1 cellular context compared by ENCODE assay signal in the genomic region with DNA sequence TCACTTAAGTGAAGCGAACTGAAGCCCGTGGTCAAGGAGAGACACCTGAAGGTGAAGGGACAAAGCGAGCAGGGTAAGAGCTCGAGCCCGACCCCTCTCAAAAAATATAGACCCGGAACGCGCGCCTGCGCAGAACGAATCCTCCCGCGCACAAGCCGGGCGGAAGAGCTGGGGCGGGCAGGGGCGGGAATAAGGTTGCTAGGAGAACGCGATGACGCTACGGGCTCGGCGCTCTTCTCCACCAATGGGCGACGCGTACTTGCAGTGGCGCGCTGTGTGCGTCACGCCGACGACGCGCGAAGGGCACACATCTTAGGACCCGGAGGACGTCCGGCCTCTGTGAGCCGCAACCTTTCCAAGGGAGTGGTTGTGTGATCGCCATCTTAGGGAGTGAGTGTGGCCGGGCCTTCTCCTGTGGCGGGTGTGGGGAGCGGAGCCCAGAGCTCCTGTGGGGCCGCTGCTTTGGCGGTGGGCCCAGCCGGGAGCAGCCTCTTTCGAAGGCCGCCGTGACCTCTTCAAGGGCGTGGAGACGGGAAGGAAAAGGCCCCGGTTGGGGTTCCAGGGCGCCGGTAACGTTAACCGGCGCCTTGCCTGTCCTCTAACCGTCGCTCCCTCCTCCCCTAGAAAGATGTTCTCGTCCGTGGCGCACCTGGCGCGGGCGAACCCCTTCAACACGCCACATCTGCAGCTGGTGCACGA.
TF ChIP-seq lines count a peak whose summit lies in the region.

A gene (plus strand): TSS at position 336 of the 699 bp plus-strand sequence. CDS start 293 bp downstream, at position 629.

TF ChIP-seq in HepG2, 621 proteins besides CTCF, POLR2A, EP300 and RAD21 (continued from another document and continues in another):
- TF ChIP-seq, protein P1, sequence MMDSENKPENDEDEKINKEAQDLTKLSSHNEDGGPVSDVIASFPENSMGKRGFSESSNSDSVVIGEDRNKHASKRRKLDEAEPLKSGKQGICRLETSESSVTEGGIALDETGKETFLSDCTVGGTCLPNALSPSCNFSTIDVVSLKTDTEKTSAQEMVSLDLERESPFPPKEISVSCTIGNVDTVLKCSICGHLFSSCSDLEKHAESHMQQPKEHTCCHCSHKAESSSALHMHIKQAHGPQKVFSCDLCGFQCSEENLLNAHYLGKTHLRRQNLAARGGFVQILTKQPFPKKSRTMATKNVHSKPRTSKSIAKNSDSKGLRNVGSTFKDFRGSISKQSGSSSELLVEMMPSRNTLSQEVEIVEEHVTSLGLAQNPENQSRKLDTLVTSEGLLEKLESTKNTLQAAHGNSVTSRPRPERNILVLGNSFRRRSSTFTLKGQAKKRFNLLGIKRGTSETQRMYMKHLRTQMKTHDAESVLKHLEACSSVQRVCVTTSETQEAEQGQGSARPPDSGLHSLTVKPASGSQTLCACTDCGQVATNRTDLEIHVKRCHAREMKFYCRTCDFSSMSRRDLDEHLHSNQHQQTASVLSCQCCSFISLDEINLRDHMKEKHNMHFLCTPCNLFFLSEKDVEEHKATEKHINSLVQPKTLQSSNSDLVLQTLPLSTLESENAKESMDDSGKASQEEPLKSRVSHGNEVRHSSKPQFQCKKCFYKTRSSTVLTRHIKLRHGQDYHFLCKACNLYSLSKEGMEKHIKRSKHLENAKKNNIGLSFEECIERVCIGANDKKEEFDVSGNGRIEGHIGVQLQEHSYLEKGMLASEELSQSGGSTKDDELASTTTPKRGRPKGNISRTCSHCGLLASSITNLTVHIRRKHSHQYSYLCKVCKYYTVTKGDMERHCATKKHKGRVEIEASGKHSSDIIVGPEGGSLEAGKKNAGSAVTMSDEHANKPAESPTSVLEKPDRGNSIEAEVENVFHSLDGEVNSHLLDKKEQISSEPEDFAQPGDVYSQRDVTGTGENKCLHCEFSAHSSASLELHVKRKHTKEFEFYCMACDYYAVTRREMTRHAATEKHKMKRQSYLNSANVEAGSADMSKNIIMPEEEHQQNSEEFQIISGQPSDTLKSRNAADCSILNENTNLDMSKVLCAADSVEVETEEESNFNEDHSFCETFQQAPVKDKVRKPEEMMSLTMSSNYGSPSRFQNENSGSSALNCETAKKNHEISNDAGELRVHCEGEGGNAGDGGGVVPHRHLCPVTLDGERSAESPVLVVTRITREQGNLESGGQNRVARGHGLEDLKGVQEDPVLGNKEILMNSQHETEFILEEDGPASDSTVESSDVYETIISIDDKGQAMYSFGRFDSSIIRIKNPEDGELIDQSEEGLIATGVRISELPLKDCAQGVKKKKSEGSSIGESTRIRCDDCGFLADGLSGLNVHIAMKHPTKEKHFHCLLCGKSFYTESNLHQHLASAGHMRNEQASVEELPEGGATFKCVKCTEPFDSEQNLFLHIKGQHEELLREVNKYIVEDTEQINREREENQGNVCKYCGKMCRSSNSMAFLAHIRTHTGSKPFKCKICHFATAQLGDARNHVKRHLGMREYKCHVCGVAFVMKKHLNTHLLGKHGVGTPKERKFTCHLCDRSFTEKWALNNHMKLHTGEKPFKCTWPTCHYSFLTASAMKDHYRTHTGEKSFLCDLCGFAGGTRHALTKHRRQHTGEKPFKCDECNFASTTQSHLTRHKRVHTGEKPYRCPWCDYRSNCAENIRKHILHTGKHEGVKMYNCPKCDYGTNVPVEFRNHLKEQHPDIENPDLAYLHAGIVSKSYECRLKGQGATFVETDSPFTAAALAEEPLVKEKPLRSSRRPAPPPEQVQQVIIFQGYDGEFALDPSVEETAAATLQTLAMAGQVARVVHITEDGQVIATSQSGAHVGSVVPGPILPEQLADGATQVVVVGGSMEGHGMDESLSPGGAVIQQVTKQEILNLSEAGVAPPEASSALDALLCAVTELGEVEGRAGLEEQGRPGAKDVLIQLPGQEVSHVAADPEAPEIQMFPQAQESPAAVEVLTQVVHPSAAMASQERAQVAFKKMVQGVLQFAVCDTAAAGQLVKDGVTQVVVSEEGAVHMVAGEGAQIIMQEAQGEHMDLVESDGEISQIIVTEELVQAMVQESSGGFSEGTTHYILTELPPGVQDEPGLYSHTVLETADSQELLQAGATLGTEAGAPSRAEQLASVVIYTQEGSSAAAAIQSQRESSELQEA (CRISPR knock-in tag; IDR thresholded peaks at IDR 0.05; ENCODE audit: not compliant biosample characterization): peak; percentile 37
- 0 out of 2 replicates have a peak, but pooled peaks have one; percentile 19 for TF ChIP-seq SIN3B (IDR thresholded peaks at IDR 0.05; ENCODE audit: low read length)
- TF ChIP-seq SALL2 (CRISPR knock-in tag; IDR thresholded peaks at IDR 0.05): peak; percentile 96
- TF ChIP-seq WIZ (CRISPR knock-in tag; IDR thresholded peaks at IDR 0.05): no peak
- TF ChIP-seq, protein P2, sequence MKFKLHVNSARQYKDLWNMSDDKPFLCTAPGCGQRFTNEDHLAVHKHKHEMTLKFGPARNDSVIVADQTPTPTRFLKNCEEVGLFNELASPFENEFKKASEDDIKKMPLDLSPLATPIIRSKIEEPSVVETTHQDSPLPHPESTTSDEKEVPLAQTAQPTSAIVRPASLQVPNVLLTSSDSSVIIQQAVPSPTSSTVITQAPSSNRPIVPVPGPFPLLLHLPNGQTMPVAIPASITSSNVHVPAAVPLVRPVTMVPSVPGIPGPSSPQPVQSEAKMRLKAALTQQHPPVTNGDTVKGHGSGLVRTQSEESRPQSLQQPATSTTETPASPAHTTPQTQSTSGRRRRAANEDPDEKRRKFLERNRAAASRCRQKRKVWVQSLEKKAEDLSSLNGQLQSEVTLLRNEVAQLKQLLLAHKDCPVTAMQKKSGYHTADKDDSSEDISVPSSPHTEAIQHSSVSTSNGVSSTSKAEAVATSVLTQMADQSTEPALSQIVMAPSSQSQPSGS (CRISPR knock-in tag; IDR thresholded peaks at IDR 0.05): peak; percentile 64
- TF ChIP-seq CBX5 (CRISPR knock-in tag; IDR thresholded peaks at IDR 0.05; ENCODE audit: borderline replicate concordance): peak; percentile 52; the same call in 1 of the 2 replicates
- peak; percentile 95 for TF ChIP-seq SAP130 (CRISPR knock-in tag; IDR thresholded peaks at IDR 0.05; ENCODE audit: low read depth)
- peak; percentile 50 for TF ChIP-seq BCL6 (CRISPR knock-in tag; IDR thresholded peaks at IDR 0.05)
- peak; percentile 64 for TF ChIP-seq TEAD3 (CRISPR knock-in tag; optimal IDR thresholded peaks at IDR 0.05; ENCODE audit: borderline replicate concordance)
- peak; percentile 90 for TF ChIP-seq SPEN (CRISPR knock-in tag; IDR thresholded peaks at IDR 0.05; ENCODE audit: low read depth)
- no peak for TF ChIP-seq KDM1A (CRISPR knock-in tag; IDR thresholded peaks at IDR 0.05)
- TF ChIP-seq TSC22D2 (CRISPR knock-in tag; IDR thresholded peaks at IDR 0.05; ENCODE audit: borderline replicate concordance): peak; percentile 80; the same call in 1 of the 2 replicates
- TF ChIP-seq, protein P3, sequence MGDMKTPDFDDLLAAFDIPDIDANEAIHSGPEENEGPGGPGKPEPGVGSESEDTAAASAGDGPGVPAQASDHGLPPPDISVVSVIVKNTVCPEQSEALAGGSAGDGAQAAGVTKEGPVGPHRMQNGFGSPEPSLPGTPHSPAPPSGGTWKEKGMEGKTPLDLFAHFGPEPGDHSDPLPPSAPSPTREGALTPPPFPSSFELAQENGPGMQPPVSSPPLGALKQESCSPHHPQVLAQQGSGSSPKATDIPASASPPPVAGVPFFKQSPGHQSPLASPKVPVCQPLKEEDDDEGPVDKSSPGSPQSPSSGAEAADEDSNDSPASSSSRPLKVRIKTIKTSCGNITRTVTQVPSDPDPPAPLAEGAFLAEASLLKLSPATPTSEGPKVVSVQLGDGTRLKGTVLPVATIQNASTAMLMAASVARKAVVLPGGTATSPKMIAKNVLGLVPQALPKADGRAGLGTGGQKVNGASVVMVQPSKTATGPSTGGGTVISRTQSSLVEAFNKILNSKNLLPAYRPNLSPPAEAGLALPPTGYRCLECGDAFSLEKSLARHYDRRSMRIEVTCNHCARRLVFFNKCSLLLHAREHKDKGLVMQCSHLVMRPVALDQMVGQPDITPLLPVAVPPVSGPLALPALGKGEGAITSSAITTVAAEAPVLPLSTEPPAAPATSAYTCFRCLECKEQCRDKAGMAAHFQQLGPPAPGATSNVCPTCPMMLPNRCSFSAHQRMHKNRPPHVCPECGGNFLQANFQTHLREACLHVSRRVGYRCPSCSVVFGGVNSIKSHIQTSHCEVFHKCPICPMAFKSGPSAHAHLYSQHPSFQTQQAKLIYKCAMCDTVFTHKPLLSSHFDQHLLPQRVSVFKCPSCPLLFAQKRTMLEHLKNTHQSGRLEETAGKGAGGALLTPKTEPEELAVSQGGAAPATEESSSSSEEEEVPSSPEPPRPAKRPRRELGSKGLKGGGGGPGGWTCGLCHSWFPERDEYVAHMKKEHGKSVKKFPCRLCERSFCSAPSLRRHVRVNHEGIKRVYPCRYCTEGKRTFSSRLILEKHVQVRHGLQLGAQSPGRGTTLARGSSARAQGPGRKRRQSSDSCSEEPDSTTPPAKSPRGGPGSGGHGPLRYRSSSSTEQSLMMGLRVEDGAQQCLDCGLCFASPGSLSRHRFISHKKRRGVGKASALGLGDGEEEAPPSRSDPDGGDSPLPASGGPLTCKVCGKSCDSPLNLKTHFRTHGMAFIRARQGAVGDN (CRISPR knock-in tag; IDR thresholded peaks at IDR 0.05): peak; percentile 78
- 0 out of 2 replicates have a peak, but pooled peaks have one; percentile 55 for TF ChIP-seq ZNF772 (CRISPR knock-in tag; IDR thresholded peaks at IDR 0.05)
- 0 out of 2 replicates have a peak, but pooled peaks have one; percentile 31 for TF ChIP-seq HDAC2 (CRISPR knock-in tag; IDR thresholded peaks at IDR 0.05)
- TF ChIP-seq, protein P4, sequence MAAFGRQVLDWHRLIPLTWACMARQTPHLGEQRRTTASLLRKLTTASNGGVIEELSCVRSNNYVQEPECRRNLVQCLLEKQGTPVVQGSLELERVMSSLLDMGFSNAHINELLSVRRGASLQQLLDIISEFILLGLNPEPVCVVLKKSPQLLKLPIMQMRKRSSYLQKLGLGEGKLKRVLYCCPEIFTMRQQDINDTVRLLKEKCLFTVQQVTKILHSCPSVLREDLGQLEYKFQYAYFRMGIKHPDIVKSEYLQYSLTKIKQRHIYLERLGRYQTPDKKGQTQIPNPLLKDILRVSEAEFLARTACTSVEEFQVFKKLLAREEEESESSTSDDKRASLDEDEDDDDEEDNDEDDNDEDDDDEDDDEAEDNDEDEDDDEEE (CRISPR knock-in tag; IDR thresholded peaks at IDR 0.05): 0 out of 2 replicates have a peak, but pooled peaks have one; percentile 46
- peak; percentile 58; the same call in 1 of the 2 replicates for TF ChIP-seq ZNF557 (CRISPR knock-in tag; IDR thresholded peaks at IDR 0.05)
- TF ChIP-seq KMT2B (CRISPR knock-in tag; IDR thresholded peaks at IDR 0.05): peak; percentile 88
- peak; percentile 87 for TF ChIP-seq IRF2 (CRISPR knock-in tag; IDR thresholded peaks at IDR 0.05)
- TF ChIP-seq NFKB2 (CRISPR knock-in tag; IDR thresholded peaks at IDR 0.05; ENCODE audit: borderline replicate concordance): peak; percentile 93
- peak; percentile 78; the same call in 1 of the 2 replicates for TF ChIP-seq ZNF230 (CRISPR knock-in tag; IDR thresholded peaks at IDR 0.05)
- 0 out of 2 replicates have a peak, but pooled peaks have one; percentile 39 for TF ChIP-seq ZNF510 (CRISPR knock-in tag; IDR thresholded peaks at IDR 0.05; ENCODE audit: low read depth)
- TF ChIP-seq SP2 (CRISPR knock-in tag; IDR thresholded peaks at IDR 0.05): peak; percentile 96
- peak; percentile 26; the same call in 1 of the 2 replicates for TF ChIP-seq ZNF143 (CRISPR knock-in tag; IDR thresholded peaks at IDR 0.05)
- peak; percentile 70; the same call in 1 of the 2 replicates for TF ChIP-seq FOXC1 (CRISPR knock-in tag; IDR thresholded peaks at IDR 0.05; ENCODE audit: borderline replicate concordance)
- TF ChIP-seq AKAP8 (CRISPR knock-in tag; IDR thresholded peaks at IDR 0.05): no peak; the same call in 1 of the 2 replicates
- TF ChIP-seq MIER2 (CRISPR knock-in tag; IDR thresholded peaks at IDR 0.05): no peak
- TF ChIP-seq SP5 (CRISPR knock-in tag; IDR thresholded peaks at IDR 0.05; ENCODE audit: borderline replicate concordance, low read depth): peak; percentile 37; the same call in 1 of the 2 replicates
- TF ChIP-seq NR2F6 (IDR thresholded peaks at IDR 0.05): no peak
- TF ChIP-seq NR2F6 (CRISPR knock-in tag; IDR thresholded peaks at IDR 0.05): peak; percentile 28; the same call in 1 of the 2 replicates
- no peak for TF ChIP-seq ZNF101 (CRISPR knock-in tag; IDR thresholded peaks at IDR 0.05; ENCODE audit: borderline replicate concordance, low read depth)
- peak; percentile 87 for TF ChIP-seq MYC (CRISPR knock-in tag; IDR thresholded peaks at IDR 0.05; ENCODE audit: borderline replicate concordance)
- peak; percentile 97 for TF ChIP-seq POLR2G (IDR thresholded peaks at IDR 0.05; ENCODE audit: low read depth, low read length)
- TF ChIP-seq, protein P5, sequence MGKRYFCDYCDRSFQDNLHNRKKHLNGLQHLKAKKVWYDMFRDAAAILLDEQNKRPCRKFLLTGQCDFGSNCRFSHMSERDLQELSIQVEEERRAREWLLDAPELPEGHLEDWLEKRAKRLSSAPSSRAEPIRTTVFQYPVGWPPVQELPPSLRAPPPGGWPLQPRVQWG (CRISPR knock-in tag; IDR thresholded peaks at IDR 0.05; ENCODE audit: borderline replicate concordance, low read depth): no peak
- peak; percentile 73 for TF ChIP-seq ZBTB20 (CRISPR knock-in tag; IDR thresholded peaks at IDR 0.05; ENCODE audit: borderline replicate concordance, low read depth)
- TF ChIP-seq ZNF816 (CRISPR knock-in tag; IDR thresholded peaks at IDR 0.05; ENCODE audit: borderline replicate concordance): 0 out of 2 replicates have a peak, but pooled peaks have one; percentile 72
- TF ChIP-seq ZNF709 (CRISPR knock-in tag; IDR thresholded peaks at IDR 0.05): peak; percentile 74; the same call in 1 of the 2 replicates
- TF ChIP-seq, protein P6, sequence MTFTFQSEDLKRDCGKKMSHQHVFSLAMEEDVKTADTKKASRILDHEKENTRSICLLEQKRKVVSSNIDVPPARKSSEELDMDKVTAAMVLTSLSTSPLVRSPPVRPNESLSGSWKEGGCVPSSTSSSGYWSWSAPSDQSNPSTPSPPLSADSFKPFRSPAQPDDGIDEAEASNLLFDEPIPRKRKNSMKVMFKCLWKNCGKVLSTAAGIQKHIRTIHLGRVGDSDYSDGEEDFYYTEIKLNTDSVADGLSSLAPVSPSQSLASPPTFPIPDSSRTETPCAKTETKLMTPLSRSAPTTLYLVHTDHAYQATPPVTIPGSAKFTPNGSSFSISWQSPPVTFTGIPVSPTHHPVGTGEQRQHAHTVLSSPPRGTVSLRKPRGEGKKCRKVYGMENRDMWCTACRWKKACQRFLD (CRISPR knock-in tag; IDR thresholded peaks at IDR 0.05; ENCODE audit: borderline replicate concordance): 0 out of 2 replicates have a peak, but pooled peaks have one; percentile 71
- no peak for TF ChIP-seq TRIM24 (CRISPR knock-in tag; IDR thresholded peaks at IDR 0.05)
- TF ChIP-seq SRF (IDR thresholded peaks at IDR 0.05; ENCODE audit: low read depth, low read length): 0 out of 2 replicates have a peak, but pooled peaks have one; percentile 25
- TF ChIP-seq NCOR1 (IDR thresholded peaks at IDR 0.05; ENCODE audit: borderline replicate concordance, low read length): no peak
- TF ChIP-seq ETV5 (CRISPR knock-in tag; IDR thresholded peaks at IDR 0.05; ENCODE audit: borderline replicate concordance): peak; percentile 82
